Comparison of ENCODE assay signal across 19 cellular contexts in genomic region chr4:190179740-190180094, GRCh38. TPM values are rescaled to one million over a fixed set of nuclear protein-coding genes. Genes with fewer than 3 reads are reported as not detected.
DNase-seq lines count a peak whose midpoint lies in the region; ATAC-seq and TF ChIP-seq lines count a peak whose summit lies in the region.
"Not testable (repeated sequence)": the region's sequence is repeated elsewhere in the genome, so short reads cannot be mapped to it uniquely, and the experiment has no call there.
"Had no signal": no experiment of that assay in that cellular context is flagged by ENCODE, and none has a peak within 500 bp of the region (broad histone marks: within the 10 kb centered on the region; RNA-seq: fewer than 3 reads in every experiment).

No MANE protein-coding gene starts in this region.

- TF ChIP-seq CTCF in lung (IDR thresholded peaks at IDR 0.05; ENCODE audit: control extremely low read depth, extremely low read depth): not testable (repeated sequence)

- H3K36me3 ChIP-seq in lung (ENCODE audit: control insufficient read depth in 2 of 2, insufficient read depth in 2 of 2, low read length in 2 of 2): not testable (repeated sequence)

- not testable (repeated sequence) for H3K4me1 ChIP-seq in lung (ENCODE audit: control insufficient read depth in 2 of 2, insufficient read depth in 2 of 2, low read length in 2 of 2)

- H3K27ac Mint-ChIP-seq in stimulated activated naive B cell treated with anti-CD40 and anti-IgM and Interleukin-4, amounts not matched to agents 10 μg/mL and 1 μg/mL and 100 μg/mL, for 72 hours: not testable (repeated sequence)

- H3K36me3 Mint-ChIP-seq in activated T-cell treated with anti-CD3 and anti-CD28 coated beads, Interleukin-2, amount 50 U/mL, for 4 hours (ENCODE audit: insufficient read depth); stimulated activated naive B cell treated with anti-CD40 and anti-IgM and Interleukin-4, amounts not matched to agents 10 μg/mL and 1 μg/mL and 100 μg/mL, for 72 hours: not testable (repeated sequence)

- not testable (repeated sequence) for H3K4me3 Mint-ChIP-seq in activated T-cell treated with anti-CD3 and anti-CD28 coated beads, Interleukin-2, amount 50 U/mL, for 4 hours; stimulated activated naive B cell treated with anti-CD40 and anti-IgM and Interleukin-4, amounts not matched to agents 10 μg/mL and 1 μg/mL and 100 μg/mL, for 72 hours

- H3K9me3 Mint-ChIP-seq in activated T-cell treated with anti-CD3 and anti-CD28 coated beads, Interleukin-2, amount 50 U/mL, for 4 hours; stimulated activated naive B cell treated with anti-CD40 and anti-IgM and Interleukin-4, amounts not matched to agents 10 μg/mL and 1 μg/mL and 100 μg/mL, for 72 hours: not testable (repeated sequence)

- 0% methylated on average over 1 of the region's 2 CpGs for WGBS in lung, 2 donors

- H3K27ac ChIP-seq in lung (ENCODE audit: low read depth in 1 of 2, low read length in 1 of 2): not testable (repeated sequence)

- intact Hi-C loops in Right ventricle myocardium inferior (cut with DNase I): not testable (repeated sequence)

- H3K27me3 ChIP-seq in lung (ENCODE audit: control insufficient read depth, insufficient read depth): not testable (repeated sequence)

- ATAC-seq in GM18861 (IDR thresholded peaks at IDR 0.05; ENCODE audit: unreplicated experiment): peak; percentile 30
- peak; percentile 25 for ATAC-seq in GM21423 (IDR thresholded peaks at IDR 0.05; ENCODE audit: unreplicated experiment)
- peak; percentile 20 for ATAC-seq in HG02763 (IDR thresholded peaks at IDR 0.05; ENCODE audit: unreplicated experiment)
- peak; percentile 22 for ATAC-seq in HG03460 (IDR thresholded peaks at IDR 0.05; ENCODE audit: unreplicated experiment)
- ATAC-seq in activated T-cell treated with anti-CD3 and anti-CD28 coated beads, Interleukin-2, amount 50 U/mL, for 4 hours: peak; percentile 18 to 38
- peak; percentile 61 for ATAC-seq in Right ventricle myocardium inferior
- ATAC-seq in lung (ENCODE audit: insufficient read depth, low FRiP score): peak; percentile 53
- ATAC-seq in stimulated activated naive B cell treated with anti-CD40 and anti-IgM and Interleukin-4, amounts not matched to agents 10 μg/mL and 1 μg/mL and 100 μg/mL, for 72 hours (replicated peaks): peak; percentile 45

- DNase-seq in activated T-cell treated with anti-CD3 and anti-CD28 coated beads, Interleukin-2, amount 50 U/mL, for 4 hours; Right ventricle myocardium inferior (ENCODE audit: missing footprints); lung (ENCODE audit: low spot score); stimulated activated naive B cell treated with anti-CD40 and anti-IgM and Interleukin-4, amounts not matched to agents 10 μg/mL and 1 μg/mL and 100 μg/mL, for 72 hours: not testable (repeated sequence)

- H3K4me1 Mint-ChIP-seq in activated T-cell treated with anti-CD3 and anti-CD28 coated beads, Interleukin-2, amount 50 U/mL, for 4 hours (ENCODE audit: low read depth); stimulated activated naive B cell treated with anti-CD40 and anti-IgM and Interleukin-4, amounts not matched to agents 10 μg/mL and 1 μg/mL and 100 μg/mL, for 72 hours: not testable (repeated sequence)

- not testable (repeated sequence) for H3K27me3 Mint-ChIP-seq in activated T-cell treated with anti-CD3 and anti-CD28 coated beads, Interleukin-2, amount 50 U/mL, for 4 hours (ENCODE audit: low read depth); stimulated activated naive B cell treated with anti-CD40 and anti-IgM and Interleukin-4, amounts not matched to agents 10 μg/mL and 1 μg/mL and 100 μg/mL, for 72 hours

- not testable (repeated sequence) for H3K9me3 ChIP-seq in lung (ENCODE audit: control insufficient read depth in 2 of 2, insufficient read depth in 1 of 2, low read length in 1 of 2)

- not testable (repeated sequence) for H3K4me3 ChIP-seq in lung

RNA-seq across cellular contexts. Expression of gene DUX4, which starts 6.1 kb away (rescaled TPM):
- under 1 TPM in 1 of 3 donors, not detected in 2; 0.26 TPM for total RNA-seq in activated T-cell treated with anti-CD3 and anti-CD28 coated beads, Interleukin-2, amount 50 U/mL, for 4 hours
- not detected for total RNA-seq in Right ventricle myocardium inferior
- not detected for total RNA-seq in lung
- polyA plus RNA-seq in lung: not detected
- total RNA-seq: activated CD8-positive, alpha-beta T cell treated with anti-CD3 and anti-CD28 coated beads, Interleukin-2, amount 10 ng/mL, durations not matched to agents 7 days and 5 days; adrenal gland; epithelial cell of proximal tubule; fibroblast of villous mesenchyme; hepatocyte; left ventricle myocardium inferior; RPMI7951; sigmoid colon; T-helper 17 cell; tibial nerve had no signal
- polyA plus RNA-seq: adrenal gland, hepatocyte, neural cell, sigmoid colon had no signal
